In genomic region chr17:64496786-64497564, GRCh38 we compare ENCODE assay signal across 1 cellular context.
TF ChIP-seq lines count a peak whose summit lies in the region.

POLG2 (minus strand) TSS chr17:64497054; CDS start chr17:64496968, 86 bp downstream.

TF ChIP-seq in HepG2, 621 proteins besides CTCF, POLR2A, EP300 and RAD21 (continued from another document and continues in another):
- TF ChIP-seq ARID4A (CRISPR knock-in tag; IDR thresholded peaks at IDR 0.05; ENCODE audit: borderline replicate concordance) = peak; percentile 95
- TF ChIP-seq ZBTB37 (CRISPR knock-in tag; IDR thresholded peaks at IDR 0.05) = peak; percentile 51; the same call in 1 of the 2 replicates
- TF ChIP-seq MED13 (CRISPR knock-in tag; IDR thresholded peaks at IDR 0.05) = no peak
- peak; percentile 51; the same call in 1 of the 2 replicates for TF ChIP-seq PAX8 (CRISPR knock-in tag; IDR thresholded peaks at IDR 0.05; ENCODE audit: borderline replicate concordance)
- TF ChIP-seq ZNF431 (CRISPR knock-in tag; IDR thresholded peaks at IDR 0.05; ENCODE audit: borderline replicate concordance, low read depth) = peak; percentile 81; the same call in 1 of the 2 replicates
- TF ChIP-seq ZNF256 (CRISPR knock-in tag; conservative IDR thresholded peaks at IDR 0.05) = 0 out of 2 replicates have a peak, but pooled peaks have one; percentile 11
- no peak for TF ChIP-seq PLRG1 (conservative IDR thresholded peaks at IDR 0.05)
- TF ChIP-seq, protein P1, sequence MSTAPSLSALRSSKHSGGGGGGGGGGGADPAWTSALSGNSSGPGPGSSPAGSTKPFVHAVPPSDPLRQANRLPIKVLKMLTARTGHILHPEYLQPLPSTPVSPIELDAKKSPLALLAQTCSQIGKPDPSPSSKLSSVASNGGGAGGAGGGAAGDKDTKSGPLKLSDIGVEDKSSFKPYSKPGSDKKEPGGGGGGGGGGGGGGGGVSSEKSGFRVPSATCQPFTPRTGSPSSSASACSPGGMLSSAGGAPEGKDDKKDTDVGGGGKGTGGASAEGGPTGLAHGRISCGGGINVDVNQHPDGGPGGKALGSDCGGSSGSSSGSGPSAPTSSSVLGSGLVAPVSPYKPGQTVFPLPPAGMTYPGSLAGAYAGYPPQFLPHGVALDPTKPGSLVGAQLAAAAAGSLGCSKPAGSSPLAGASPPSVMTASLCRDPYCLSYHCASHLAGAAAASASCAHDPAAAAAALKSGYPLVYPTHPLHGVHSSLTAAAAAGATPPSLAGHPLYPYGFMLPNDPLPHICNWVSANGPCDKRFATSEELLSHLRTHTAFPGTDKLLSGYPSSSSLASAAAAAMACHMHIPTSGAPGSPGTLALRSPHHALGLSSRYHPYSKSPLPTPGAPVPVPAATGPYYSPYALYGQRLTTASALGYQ (CRISPR knock-in tag; IDR thresholded peaks at IDR 0.05) = no peak; the same call in 1 of the 2 replicates
- no peak for TF ChIP-seq MYNN (CRISPR knock-in tag; IDR thresholded peaks at IDR 0.05; ENCODE audit: low read depth)
- no peak; the same call in 1 of the 2 replicates for TF ChIP-seq RFXAP (CRISPR knock-in tag; IDR thresholded peaks at IDR 0.05; ENCODE audit: borderline replicate concordance)
- no peak; the same call in 1 of the 2 replicates for TF ChIP-seq TMF1 (CRISPR knock-in tag; IDR thresholded peaks at IDR 0.05; ENCODE audit: low read depth)
- TF ChIP-seq KLF12 (CRISPR knock-in tag; IDR thresholded peaks at IDR 0.05; ENCODE audit: borderline replicate concordance) = peak; percentile 92
- no peak for TF ChIP-seq IKZF1 (IDR thresholded peaks at IDR 0.05)
- TF ChIP-seq, protein P2, sequence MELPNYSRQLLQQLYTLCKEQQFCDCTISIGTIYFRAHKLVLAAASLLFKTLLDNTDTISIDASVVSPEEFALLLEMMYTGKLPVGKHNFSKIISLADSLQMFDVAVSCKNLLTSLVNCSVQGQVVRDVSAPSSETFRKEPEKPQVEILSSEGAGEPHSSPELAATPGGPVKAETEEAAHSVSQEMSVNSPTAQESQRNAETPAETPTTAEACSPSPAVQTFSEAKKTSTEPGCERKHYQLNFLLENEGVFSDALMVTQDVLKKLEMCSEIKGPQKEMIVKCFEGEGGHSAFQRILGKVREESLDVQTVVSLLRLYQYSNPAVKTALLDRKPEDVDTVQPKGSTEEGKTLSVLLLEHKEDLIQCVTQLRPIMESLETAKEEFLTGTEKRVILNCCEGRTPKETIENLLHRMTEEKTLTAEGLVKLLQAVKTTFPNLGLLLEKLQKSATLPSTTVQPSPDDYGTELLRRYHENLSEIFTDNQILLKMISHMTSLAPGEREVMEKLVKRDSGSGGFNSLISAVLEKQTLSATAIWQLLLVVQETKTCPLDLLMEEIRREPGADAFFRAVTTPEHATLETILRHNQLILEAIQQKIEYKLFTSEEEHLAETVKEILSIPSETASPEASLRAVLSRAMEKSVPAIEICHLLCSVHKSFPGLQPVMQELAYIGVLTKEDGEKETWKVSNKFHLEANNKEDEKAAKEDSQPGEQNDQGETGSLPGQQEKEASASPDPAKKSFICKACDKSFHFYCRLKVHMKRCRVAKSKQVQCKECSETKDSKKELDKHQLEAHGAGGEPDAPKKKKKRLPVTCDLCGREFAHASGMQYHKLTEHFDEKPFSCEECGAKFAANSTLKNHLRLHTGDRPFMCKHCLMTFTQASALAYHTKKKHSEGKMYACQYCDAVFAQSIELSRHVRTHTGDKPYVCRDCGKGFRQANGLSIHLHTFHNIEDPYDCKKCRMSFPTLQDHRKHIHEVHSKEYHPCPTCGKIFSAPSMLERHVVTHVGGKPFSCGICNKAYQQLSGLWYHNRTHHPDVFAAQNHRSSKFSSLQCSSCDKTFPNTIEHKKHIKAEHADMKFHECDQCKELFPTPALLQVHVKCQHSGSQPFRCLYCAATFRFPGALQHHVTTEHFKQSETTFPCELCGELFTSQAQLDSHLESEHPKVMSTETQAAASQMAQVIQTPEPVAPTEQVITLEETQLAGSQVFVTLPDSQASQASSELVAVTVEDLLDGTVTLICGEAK (IDR thresholded peaks at IDR 0.05) = 0 out of 2 replicates have a peak, but pooled peaks have one; percentile 1
- TF ChIP-seq, protein P2 (CRISPR knock-in tag; IDR thresholded peaks at IDR 0.05) = peak; percentile 92
- TF ChIP-seq, protein P3, sequence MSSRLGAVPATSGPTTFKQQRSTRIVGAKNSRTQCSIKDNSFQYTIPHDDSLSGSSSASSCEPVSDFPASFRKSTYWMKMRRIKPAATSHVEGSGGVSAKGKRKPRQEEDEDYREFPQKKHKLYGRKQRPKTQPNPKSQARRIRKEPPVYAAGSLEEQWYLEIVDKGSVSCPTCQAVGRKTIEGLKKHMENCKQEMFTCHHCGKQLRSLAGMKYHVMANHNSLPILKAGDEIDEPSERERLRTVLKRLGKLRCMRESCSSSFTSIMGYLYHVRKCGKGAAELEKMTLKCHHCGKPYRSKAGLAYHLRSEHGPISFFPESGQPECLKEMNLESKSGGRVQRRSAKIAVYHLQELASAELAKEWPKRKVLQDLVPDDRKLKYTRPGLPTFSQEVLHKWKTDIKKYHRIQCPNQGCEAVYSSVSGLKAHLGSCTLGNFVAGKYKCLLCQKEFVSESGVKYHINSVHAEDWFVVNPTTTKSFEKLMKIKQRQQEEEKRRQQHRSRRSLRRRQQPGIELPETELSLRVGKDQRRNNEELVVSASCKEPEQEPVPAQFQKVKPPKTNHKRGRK (CRISPR knock-in tag; IDR thresholded peaks at IDR 0.05) = no peak
- TF ChIP-seq YEATS2 (CRISPR knock-in tag; IDR thresholded peaks at IDR 0.05; ENCODE audit: borderline replicate concordance) = peak; percentile 93; the same call in 1 of the 2 replicates
- TF ChIP-seq NBN (conservative IDR thresholded peaks at IDR 0.05) = no peak
- 0 out of 2 replicates have a peak, but pooled peaks have one; percentile 50 for TF ChIP-seq ZNF570 (CRISPR knock-in tag; IDR thresholded peaks at IDR 0.05; ENCODE audit: borderline replicate concordance)
- TF ChIP-seq, protein P4, sequence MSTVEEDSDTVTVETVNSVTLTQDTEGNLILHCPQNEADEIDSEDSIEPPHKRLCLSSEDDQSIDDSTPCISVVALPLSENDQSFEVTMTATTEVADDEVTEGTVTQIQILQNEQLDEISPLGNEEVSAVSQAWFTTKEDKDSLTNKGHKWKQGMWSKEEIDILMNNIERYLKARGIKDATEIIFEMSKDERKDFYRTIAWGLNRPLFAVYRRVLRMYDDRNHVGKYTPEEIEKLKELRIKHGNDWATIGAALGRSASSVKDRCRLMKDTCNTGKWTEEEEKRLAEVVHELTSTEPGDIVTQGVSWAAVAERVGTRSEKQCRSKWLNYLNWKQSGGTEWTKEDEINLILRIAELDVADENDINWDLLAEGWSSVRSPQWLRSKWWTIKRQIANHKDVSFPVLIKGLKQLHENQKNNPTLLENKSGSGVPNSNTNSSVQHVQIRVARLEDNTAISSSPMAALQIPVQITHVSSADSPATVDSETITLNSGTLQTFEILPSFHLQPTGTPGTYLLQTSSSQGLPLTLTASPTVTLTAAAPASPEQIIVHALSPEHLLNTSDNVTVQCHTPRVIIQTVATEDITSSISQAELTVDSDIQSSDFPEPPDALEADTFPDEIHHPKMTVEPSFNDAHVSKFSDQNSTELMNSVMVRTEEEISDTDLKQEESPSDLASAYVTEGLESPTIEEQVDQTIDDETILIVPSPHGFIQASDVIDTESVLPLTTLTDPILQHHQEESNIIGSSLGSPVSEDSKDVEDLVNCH (CRISPR knock-in tag; IDR thresholded peaks at IDR 0.05) = no peak
- TF ChIP-seq, protein P5, sequence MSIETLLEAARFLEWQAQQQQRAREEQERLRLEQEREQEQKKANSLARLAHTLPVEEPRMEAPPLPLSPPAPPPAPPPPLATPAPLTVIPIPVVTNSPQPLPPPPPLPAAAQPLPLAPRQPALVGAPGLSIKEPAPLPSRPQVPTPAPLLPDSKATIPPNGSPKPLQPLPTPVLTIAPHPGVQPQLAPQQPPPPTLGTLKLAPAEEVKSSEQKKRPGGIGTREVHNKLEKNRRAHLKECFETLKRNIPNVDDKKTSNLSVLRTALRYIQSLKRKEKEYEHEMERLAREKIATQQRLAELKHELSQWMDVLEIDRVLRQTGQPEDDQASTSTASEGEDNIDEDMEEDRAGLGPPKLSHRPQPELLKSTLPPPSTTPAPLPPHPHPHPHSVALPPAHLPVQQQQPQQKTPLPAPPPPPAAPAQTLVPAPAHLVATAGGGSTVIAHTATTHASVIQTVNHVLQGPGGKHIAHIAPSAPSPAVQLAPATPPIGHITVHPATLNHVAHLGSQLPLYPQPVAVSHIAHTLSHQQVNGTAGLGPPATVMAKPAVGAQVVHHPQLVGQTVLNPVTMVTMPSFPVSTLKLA (IDR thresholded peaks at IDR 0.05) = peak; percentile 60
- peak; percentile 91 for TF ChIP-seq GZF1 (CRISPR knock-in tag; IDR thresholded peaks at IDR 0.05)
- TF ChIP-seq ZNF224 (CRISPR knock-in tag; IDR thresholded peaks at IDR 0.05) = peak; percentile 97
- TF ChIP-seq, protein P6, sequence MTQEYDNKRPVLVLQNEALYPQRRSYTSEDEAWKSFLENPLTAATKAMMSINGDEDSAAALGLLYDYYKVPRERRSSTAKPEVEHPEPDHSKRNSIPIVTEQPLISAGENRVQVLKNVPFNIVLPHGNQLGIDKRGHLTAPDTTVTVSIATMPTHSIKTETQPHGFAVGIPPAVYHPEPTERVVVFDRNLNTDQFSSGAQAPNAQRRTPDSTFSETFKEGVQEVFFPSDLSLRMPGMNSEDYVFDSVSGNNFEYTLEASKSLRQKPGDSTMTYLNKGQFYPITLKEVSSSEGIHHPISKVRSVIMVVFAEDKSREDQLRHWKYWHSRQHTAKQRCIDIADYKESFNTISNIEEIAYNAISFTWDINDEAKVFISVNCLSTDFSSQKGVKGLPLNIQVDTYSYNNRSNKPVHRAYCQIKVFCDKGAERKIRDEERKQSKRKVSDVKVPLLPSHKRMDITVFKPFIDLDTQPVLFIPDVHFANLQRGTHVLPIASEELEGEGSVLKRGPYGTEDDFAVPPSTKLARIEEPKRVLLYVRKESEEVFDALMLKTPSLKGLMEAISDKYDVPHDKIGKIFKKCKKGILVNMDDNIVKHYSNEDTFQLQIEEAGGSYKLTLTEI (CRISPR knock-in tag; conservative IDR thresholded peaks at IDR 0.05) = no peak; the same call in 1 of the 2 replicates
- TF ChIP-seq ADNP (CRISPR knock-in tag; IDR thresholded peaks at IDR 0.05) = no peak
- peak; percentile 92 for TF ChIP-seq ZNF709 (CRISPR knock-in tag; IDR thresholded peaks at IDR 0.05)
- TF ChIP-seq MAFF (IDR thresholded peaks at IDR 0.05; ENCODE audit: low read depth, low read length) = no peak; the same call in 1 of the 2 replicates
- TF ChIP-seq ZNF766 (CRISPR knock-in tag; IDR thresholded peaks at IDR 0.05; ENCODE audit: borderline replicate concordance) = peak; percentile 46; the same call in 1 of the 2 replicates
- peak; percentile 96 for TF ChIP-seq ZNF572 (CRISPR knock-in tag; IDR thresholded peaks at IDR 0.05)
- TF ChIP-seq FLYWCH1 (CRISPR knock-in tag; IDR thresholded peaks at IDR 0.05) = peak; percentile 95; the same call in 1 of the 2 replicates
